Comparison of ENCODE assay signal across 2 cellular contexts in genomic region chr2:47178359-47178758, GRCh38.
TF ChIP-seq lines count a peak whose summit lies in the region.

No MANE protein-coding gene starts in this region.

TF ChIP-seq in A549, 52 proteins besides CTCF, POLR2A, EP300 and RAD21:
- TF ChIP-seq, protein P1, sequence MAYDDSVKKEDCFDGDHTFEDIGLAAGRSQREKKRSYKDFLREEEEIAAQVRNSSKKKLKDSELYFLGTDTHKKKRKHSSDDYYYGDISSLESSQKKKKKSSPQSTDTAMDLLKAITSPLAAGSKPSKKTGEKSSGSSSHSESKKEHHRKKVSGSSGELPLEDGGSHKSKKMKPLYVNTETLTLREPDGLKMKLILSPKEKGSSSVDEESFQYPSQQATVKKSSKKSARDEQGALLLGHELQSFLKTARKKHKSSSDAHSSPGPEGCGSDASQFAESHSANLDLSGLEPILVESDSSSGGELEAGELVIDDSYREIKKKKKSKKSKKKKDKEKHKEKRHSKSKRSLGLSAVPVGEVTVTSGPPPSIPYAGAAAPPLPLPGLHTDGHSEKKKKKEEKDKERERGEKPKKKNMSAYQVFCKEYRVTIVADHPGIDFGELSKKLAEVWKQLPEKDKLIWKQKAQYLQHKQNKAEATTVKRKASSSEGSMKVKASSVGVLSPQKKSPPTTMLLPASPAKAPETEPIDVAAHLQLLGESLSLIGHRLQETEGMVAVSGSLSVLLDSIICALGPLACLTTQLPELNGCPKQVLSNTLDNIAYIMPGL (CRISPR knock-in tag; IDR thresholded peaks at IDR 0.05; ENCODE audit: borderline replicate concordance), result no peak
- TF ChIP-seq NR3C1 (IDR thresholded peaks at IDR 0.05), result no peak
- no peak for TF ChIP-seq CBX8 (IDR thresholded peaks at IDR 0.05)
- TF ChIP-seq, protein P2, sequence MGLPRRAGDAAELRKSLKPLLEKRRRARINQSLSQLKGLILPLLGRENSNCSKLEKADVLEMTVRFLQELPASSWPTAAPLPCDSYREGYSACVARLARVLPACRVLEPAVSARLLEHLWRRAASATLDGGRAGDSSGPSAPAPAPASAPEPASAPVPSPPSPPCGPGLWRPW (IDR thresholded peaks at IDR 0.05), result no peak
- no peak for TF ChIP-seq ELK1 (IDR thresholded peaks at IDR 0.05; ENCODE audit: low read depth, low read length)
- TF ChIP-seq RNF2 (IDR thresholded peaks at IDR 0.05; ENCODE audit: borderline replicate concordance, low read depth), result no peak

TF ChIP-seq in K562, 482 proteins besides CTCF, POLR2A, EP300 and RAD21 (continued from another document):
- TF ChIP-seq ATF3 (IDR thresholded peaks at IDR 0.05) (no peak), ATF3 (CRISPR knock-in tag; conservative IDR thresholded peaks at IDR 0.05) (no peak), TAF7 (tag; IDR thresholded peaks at IDR 0.05) (no peak), ZEB2 (IDR thresholded peaks at IDR 0.05) (no peak), ZNF695 (CRISPR knock-in tag; IDR thresholded peaks at IDR 0.05) (no peak), PPARD (CRISPR knock-in tag; IDR thresholded peaks at IDR 0.05) (no peak), ZNF79 (CRISPR knock-in tag; IDR thresholded peaks at IDR 0.05; ENCODE audit: low read depth) (no peak), MTA3 (IDR thresholded peaks at IDR 0.05; ENCODE audit: borderline replicate concordance) (no peak), ZBED1 (IDR thresholded peaks at IDR 0.05) (no peak), ZNF124 (CRISPR knock-in tag; IDR thresholded peaks at IDR 0.05) (no peak), ZNF77 (CRISPR knock-in tag; IDR thresholded peaks at IDR 0.05) (no peak), SOX6 (IDR thresholded peaks at IDR 0.05) (no peak), BRD4 (IDR thresholded peaks at IDR 0.05) (no peak), ZKSCAN3 (CRISPR knock-in tag; IDR thresholded peaks at IDR 0.05) (no peak), SMARCC2 (IDR thresholded peaks at IDR 0.05; ENCODE audit: low read depth) (no peak), ETV5 (CRISPR knock-in tag; IDR thresholded peaks at IDR 0.05; ENCODE audit: low read depth) (no peak), UBTF (IDR thresholded peaks at IDR 0.05; ENCODE audit: borderline replicate concordance in 1 of 2, low read depth in 2 of 2, low read length in 2 of 2) (no peak), PHB (CRISPR knock-in tag; IDR thresholded peaks at IDR 0.05) (no peak)
- TF ChIP-seq, protein P3, sequence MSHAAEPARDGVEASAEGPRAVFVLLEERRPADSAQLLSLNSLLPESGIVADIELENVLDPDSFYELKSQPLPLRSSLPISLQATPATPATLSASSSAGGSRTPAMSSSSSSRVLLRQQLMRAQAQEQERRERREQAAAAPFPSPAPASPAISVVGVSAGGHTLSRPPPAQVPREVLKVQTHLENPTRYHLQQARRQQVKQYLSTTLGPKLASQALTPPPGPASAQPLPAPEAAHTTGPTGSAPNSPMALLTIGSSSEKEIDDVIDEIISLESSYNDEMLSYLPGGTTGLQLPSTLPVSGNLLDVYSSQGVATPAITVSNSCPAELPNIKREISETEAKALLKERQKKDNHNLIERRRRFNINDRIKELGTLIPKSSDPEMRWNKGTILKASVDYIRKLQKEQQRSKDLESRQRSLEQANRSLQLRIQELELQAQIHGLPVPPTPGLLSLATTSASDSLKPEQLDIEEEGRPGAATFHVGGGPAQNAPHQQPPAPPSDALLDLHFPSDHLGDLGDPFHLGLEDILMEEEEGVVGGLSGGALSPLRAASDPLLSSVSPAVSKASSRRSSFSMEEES (CRISPR knock-in tag; IDR thresholded peaks at IDR 0.05), result no peak
